ENCODE assay signal across 10 cellular contexts in genomic region chr6:131948692-131949614, GRCh38. TPM values are rescaled to one million over a fixed set of nuclear protein-coding genes. Genes with fewer than 3 reads are reported as not detected.
DNase-seq lines count a peak whose midpoint lies in the region; ATAC-seq and TF ChIP-seq lines count a peak whose summit lies in the region.
"Had no signal": no experiment of that assay in that cellular context is flagged by ENCODE, and none has a peak within 500 bp of the region (broad histone marks: within the 10 kb centered on the region; RNA-seq: fewer than 3 reads in every experiment).

No MANE protein-coding gene starts in this region.

- H3K9ac ChIP-seq in HUES48 (ENCODE audit: low read depth, low read length), result peak overlapping the region; percentile 90; the same call in 1 of the 2 replicates

- no peaks in the 10 kb centered on the region for H3K9me3 ChIP-seq in HUES48 (ENCODE audit: control insufficient read depth, insufficient read depth, low read length)

- peaks cover 37% of the 10 kb centered on the region for H3K4me1 ChIP-seq in HUES48 (ENCODE audit: control insufficient read depth, insufficient read depth, low read length)

- H3K36me3 ChIP-seq in HUES48 (ENCODE audit: control insufficient read depth, insufficient read depth, low read length), result peaks cover 29% of the 10 kb centered on the region

- DNase-seq in chondrocyte (ENCODE audit: low spot score), result no peak
- DNase-seq in lower leg skin (ENCODE audit: low spot score in 2 of 2), result no peak
- DNase-seq in stromal cell of bone marrow (ENCODE audit: low read depth), result peak; percentile 38
- DNase-seq in NCI-H446 treated with DMSO at 0.1 percent for 48 hours (lab: John Stamatoyannopoulos, UW), result no peak
- no peak for DNase-seq in NOMO-1 (lab: John Stamatoyannopoulos, UW; ENCODE audit: unreplicated experiment in 2 of 2)
- DNase-seq in NCI-H524 (lab: John Stamatoyannopoulos, UW), result no peak
- DNase-seq: NCI-H526 treated with DMSO at 0.1 percent for 48 hours had no signal

- ATAC-seq in GM18519 (IDR thresholded peaks at IDR 0.05; ENCODE audit: low FRiP score, unreplicated experiment), result no peak

- 34 to 38% methylated on average over 18 of the region's 18 CpGs for WGBS in lower leg skin, 2 donors

- H3K27ac Mint-ChIP-seq in chondrocyte (ENCODE audit: unreplicated experiment), result peak overlapping the region; percentile 89
- H3K27ac Mint-ChIP-seq: activated T-helper 17 cell treated with anti-CD3 and anti-CD28 coated beads, Interleukin-2, amount 50 U/mL, for 72 hours had no signal

- no peaks in the 10 kb centered on the region for H3K9me3 Mint-ChIP-seq in chondrocyte (ENCODE audit: low read depth)
- H3K9me3 Mint-ChIP-seq: activated T-helper 17 cell treated with anti-CD3 and anti-CD28 coated beads, Interleukin-2, amount 50 U/mL, for 72 hours had no signal

- intact Hi-C loops in lower leg skin (cut with DNase I; ENCODE audit: low total_unique reads), result no loop called here

- no peak for TF ChIP-seq CTCF in chondrocyte (IDR thresholded peaks at IDR 0.05)
- no peak for TF ChIP-seq CTCF in lower leg skin (IDR thresholded peaks at IDR 0.05)

- TF ChIP-seq POLR2A in lower leg skin (IDR thresholded peaks at IDR 0.05), result no peak

- H3K27ac ChIP-seq in HUES48 (ENCODE audit: low read depth, low read length), result no peak overlapping the region

- peaks cover 68% of the 10 kb centered on the region for H3K4me1 Mint-ChIP-seq in chondrocyte (ENCODE audit: low read depth)

- no peaks in the 10 kb centered on the region for H3K27me3 ChIP-seq in HUES48 (ENCODE audit: control insufficient read depth, insufficient read depth, low read length)

- no peaks in the 10 kb centered on the region for H3K27me3 Mint-ChIP-seq in chondrocyte (ENCODE audit: low read depth)

- peak overlapping the region; percentile 80 for H3K4me3 Mint-ChIP-seq in chondrocyte (ENCODE audit: unreplicated experiment)

- H3K4me3 ChIP-seq in HUES48 (ENCODE audit: low read depth, low read length) (peak overlapping the region; percentile 87), lower leg skin (ENCODE audit: low read depth, poor library complexity, severe bottlenecking) (peak overlapping the region; percentile 71)

- peaks cover 29% of the 10 kb centered on the region for H3K36me3 Mint-ChIP-seq in chondrocyte (ENCODE audit: low read depth)

RNA-seq across cellular contexts. Expression of gene CCN2, which starts 2.2 kb away (rescaled TPM):
- 1,296 to 1,346 TPM (median 1,334 TPM) in 3 replicates for total RNA-seq in chondrocyte
- 100 to 1,000 TPM in 2 of 4 donors, 10 to 100 TPM in 2; 52.8 to 146 (median 92.4) TPM for total RNA-seq in lower leg skin
- total RNA-seq: activated T-helper 17 cell treated with anti-CD3 and anti-CD28 coated beads, Interleukin-2, amount 50 U/mL, for 72 hours had no signal
